In the genomic region with DNA sequence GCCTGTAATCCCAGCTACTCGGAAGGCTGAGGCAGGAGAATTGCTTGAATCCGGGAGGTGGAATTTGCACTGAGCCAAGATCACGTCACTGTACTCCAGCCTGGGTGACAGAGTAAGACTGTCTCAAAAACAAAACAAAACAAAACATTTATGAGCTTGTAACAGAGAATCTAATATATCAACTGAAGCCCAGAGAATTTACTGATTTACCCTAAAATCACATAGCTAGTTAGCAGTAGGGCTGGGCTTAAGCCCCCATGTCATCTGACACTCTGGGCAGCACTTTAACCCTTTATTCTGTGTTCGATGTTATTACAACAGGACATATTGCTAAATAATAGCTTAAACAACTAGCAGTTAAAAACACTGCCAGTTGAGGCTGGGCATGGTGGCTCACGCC, we compare ENCODE assay signal across 24 cellular contexts.
DNase-seq lines count a peak whose midpoint lies in the region; ATAC-seq and TF ChIP-seq lines count a peak whose summit lies in the region.
"Had no signal": no experiment of that assay in that cellular context is flagged by ENCODE, and none has a peak within 500 bp of the region (broad histone marks: within the 10 kb centered on the region; RNA-seq: fewer than 3 reads in every experiment).

No MANE protein-coding gene starts in this region.

- ATAC-seq in CD8-positive, alpha-beta T cell = no peak
- no peak for ATAC-seq in RWPE2 (ENCODE audit: low read depth)
- ATAC-seq: activated CD8-positive, alpha-beta T cell treated with anti-CD3 and anti-CD28 coated beads, Interleukin-2, amount 10 ng/mL, durations not matched to agents 7 days and 5 days; activated T-cell treated with anti-CD3 and anti-CD28 coated beads, Interleukin-2, amount 50 U/mL, for 72 hours; PC-3 had no signal

- H3K27ac ChIP-seq in CD8-positive, alpha-beta T cell (ENCODE audit: low read depth, low read length) = no peak overlapping the region
- H3K27ac ChIP-seq in RWPE2 (ENCODE audit: poor library complexity, severe bottlenecking) (peak overlapping the region; percentile 96), skeletal muscle tissue (ENCODE audit: low read depth, low read length) (peak overlapping the region; percentile 65)
- H3K27ac ChIP-seq: brain microvascular endothelial cell, colonic mucosa, hepatocyte had no signal

- H3K27me3 Mint-ChIP-seq in CD8-positive, alpha-beta T cell (ENCODE audit: low read depth) = no peaks in the 10 kb centered on the region
- peaks cover 0 to 8% (median 0%) of the 10 kb centered on the region in 3 donors for H3K27me3 Mint-ChIP-seq in immature natural killer cell (ENCODE audit: low read depth in 3 of 3)
- H3K27me3 Mint-ChIP-seq in T-helper 2 cell treated with Interferon-gamma antibody and Interleukin-4, amounts not matched to agents 5 μg/mL and 100 μg/mL, for 36 hours (ENCODE audit: low read depth) = no peaks in the 10 kb centered on the region

- no peak overlapping the region for H3K4me3 ChIP-seq in CD8-positive, alpha-beta T cell (ENCODE audit: low read depth, low read length)
- H3K4me3 ChIP-seq in RWPE2 (ENCODE audit: severe bottlenecking) = no peak overlapping the region
- H3K4me3 ChIP-seq in skeletal muscle tissue (ENCODE audit: low read length in 3 of 3) = peak overlapping the region in 1 of 3 donors; percentile 22
- H3K4me3 ChIP-seq: colonic mucosa, hepatocyte, stomach had no signal

- intact Hi-C loops in CD8-positive, alpha-beta T cell (cut with DNase I, micrococcal nuclease) = no loop called here

- H3K9me3 ChIP-seq in CD8-positive, alpha-beta T cell (ENCODE audit: low read length) = no peaks in the 10 kb centered on the region
- H3K9me3 ChIP-seq in RWPE2 (ENCODE audit: severe bottlenecking) = no peaks in the 10 kb centered on the region
- no peaks in the 10 kb centered on the region for H3K9me3 ChIP-seq in skeletal muscle tissue (ENCODE audit: control insufficient read depth in 3 of 3, low read length in 3 of 3)
- H3K9me3 ChIP-seq: Caco-2, colonic mucosa, stomach had no signal

- TF ChIP-seq CTCF in CD8-positive, alpha-beta T cell (IDR thresholded peaks at IDR 0.05) = no peak
- no peak for TF ChIP-seq CTCF in RWPE2 (IDR thresholded peaks at IDR 0.05; ENCODE audit: poor library complexity, severe bottlenecking)

- H3K4me3 Mint-ChIP-seq in CD8-positive, alpha-beta T cell = no peak overlapping the region
- no peak overlapping the region for H3K4me3 Mint-ChIP-seq in immature natural killer cell
- H3K4me3 Mint-ChIP-seq in T-helper 2 cell treated with Interferon-gamma antibody and Interleukin-4, amounts not matched to agents 5 μg/mL and 100 μg/mL, for 36 hours = no peak overlapping the region
- H3K4me3 Mint-ChIP-seq: activated CD8-positive, alpha-beta T cell treated with anti-CD3 and anti-CD28 coated beads, Interleukin-2, amount 10 ng/mL, durations not matched to agents 7 days and 5 days; activated T-cell treated with anti-CD3 and anti-CD28 coated beads, Interleukin-2, amount 50 U/mL, for 72 hours had no signal

- H3K9ac ChIP-seq in skeletal muscle tissue (ENCODE audit: low read depth in 1 of 3, low read length in 3 of 3) = peak overlapping the region in 2 of 3 donors; percentile 13 to 55

- no peaks in the 10 kb centered on the region for H3K36me3 ChIP-seq in CD8-positive, alpha-beta T cell (ENCODE audit: insufficient read depth, low read length)
- H3K36me3 ChIP-seq in RWPE2 (ENCODE audit: low read depth) (no peaks in the 10 kb centered on the region), skeletal muscle tissue (ENCODE audit: control insufficient read depth in 3 of 3, insufficient read depth in 3 of 3, low read length in 3 of 3) (no peaks in the 10 kb centered on the region)
- H3K36me3 ChIP-seq: brain microvascular endothelial cell, colonic mucosa, stomach had no signal

- H3K36me3 Mint-ChIP-seq in CD8-positive, alpha-beta T cell = peaks cover 43% of the 10 kb centered on the region
- H3K36me3 Mint-ChIP-seq in immature natural killer cell = peaks cover 0 to 10% (median 5%) of the 10 kb centered on the region in 3 donors
- H3K36me3 Mint-ChIP-seq in T-helper 2 cell treated with Interferon-gamma antibody and Interleukin-4, amounts not matched to agents 5 μg/mL and 100 μg/mL, for 36 hours (ENCODE audit: low read depth) = peaks cover 30% of the 10 kb centered on the region

- H3K4me1 ChIP-seq in CD8-positive, alpha-beta T cell (ENCODE audit: insufficient read depth, low read length) = peaks cover 32% of the 10 kb centered on the region
- H3K4me1 ChIP-seq in RWPE2 (ENCODE audit: insufficient read depth, poor library complexity, severe bottlenecking) = peaks cover 29% of the 10 kb centered on the region
- peaks cover 25 to 68% (median 35%) of the 10 kb centered on the region in 3 donors for H3K4me1 ChIP-seq in skeletal muscle tissue (ENCODE audit: control insufficient read depth in 3 of 3, insufficient read depth in 3 of 3, low read length in 3 of 3)
- H3K4me1 ChIP-seq: colonic mucosa had no signal

- no peaks in the 10 kb centered on the region for H3K9me3 Mint-ChIP-seq in CD8-positive, alpha-beta T cell
- no peaks in the 10 kb centered on the region for H3K9me3 Mint-ChIP-seq in immature natural killer cell
- H3K9me3 Mint-ChIP-seq in T-helper 2 cell treated with Interferon-gamma antibody and Interleukin-4, amounts not matched to agents 5 μg/mL and 100 μg/mL, for 36 hours = no peaks in the 10 kb centered on the region

- H3K27ac Mint-ChIP-seq in CD8-positive, alpha-beta T cell = peak overlapping the region; percentile 55
- peak overlapping the region in 5 of 6 donors; percentile 40 to 90 (median 76) for H3K27ac Mint-ChIP-seq in immature natural killer cell
- no peak overlapping the region for H3K27ac Mint-ChIP-seq in T-helper 2 cell treated with Interferon-gamma antibody and Interleukin-4, amounts not matched to agents 5 μg/mL and 100 μg/mL, for 36 hours
- H3K27ac Mint-ChIP-seq: activated T-cell treated with anti-CD3 and anti-CD28 coated beads, Interleukin-2, amount 50 U/mL, for 72 hours had no signal

- peaks cover 76% of the 10 kb centered on the region for H3K4me1 Mint-ChIP-seq in CD8-positive, alpha-beta T cell (ENCODE audit: low read depth)
- H3K4me1 Mint-ChIP-seq in immature natural killer cell = peaks cover 75 to 96% of the 10 kb centered on the region in 2 donors
- peaks cover 22% of the 10 kb centered on the region for H3K4me1 Mint-ChIP-seq in T-helper 2 cell treated with Interferon-gamma antibody and Interleukin-4, amounts not matched to agents 5 μg/mL and 100 μg/mL, for 36 hours (ENCODE audit: low read depth)

- H3K27me3 ChIP-seq in CD8-positive, alpha-beta T cell (ENCODE audit: insufficient read depth, low read length) = no peaks in the 10 kb centered on the region
- H3K27me3 ChIP-seq in RWPE2 (ENCODE audit: insufficient read depth, poor library complexity, severe bottlenecking) = no peaks in the 10 kb centered on the region
- no peaks in the 10 kb centered on the region for H3K27me3 ChIP-seq in skeletal muscle tissue (ENCODE audit: control insufficient read depth in 3 of 3, insufficient read depth in 3 of 3, low read length in 3 of 3)
- H3K27me3 ChIP-seq: brain microvascular endothelial cell, colonic mucosa, hepatocyte, stomach had no signal

- DNase-seq in CD8-positive, alpha-beta T cell = no peak
- DNase-seq in RWPE2 (ENCODE audit: low spot score) (no peak), immature natural killer cell (no peak), NAMALWA (ENCODE audit: low spot score) (no peak), DMS79 (lab: John Stamatoyannopoulos, UW) (no peak), OCI-M1 (lab: John Stamatoyannopoulos, UW) (no peak)
- DNase-seq in T-helper 2 cell treated with Interferon-gamma antibody and Interleukin-4, amounts not matched to agents 5 μg/mL and 100 μg/mL, for 36 hours (ENCODE audit: low spot score) = no peak
- DNase-seq: activated CD4-positive, CD25-positive, alpha-beta regulatory T cell; activated CD8-positive, alpha-beta T cell treated with anti-CD3 and anti-CD28 coated beads, Interleukin-2, amount 10 ng/mL, durations not matched to agents 7 days and 5 days; activated T-cell treated with anti-CD3 and anti-CD28 coated beads, Interleukin-2, amount 50 U/mL, for 72 hours; brain microvascular endothelial cell; Caco-2; colonic mucosa; EL; HCEC 1CT; KG1; mammary epithelial cell; NCI-H1694 treated with DMSO at 0.1 percent for 48 hours; NCI-H345; PC-3; stomach; T1000 had no signal

- CTCF ChIA-PET in CD8-positive, alpha-beta T cell (lab: Charles Lee) = interaction anchor here (0.9 to 3.6 kb wide), 2 partner anchors 9 to 66 kb away, joined by 3 to 20 read pairs; no protein-coding TSS in a partner anchor

- POLR2A ChIA-PET in CD8-positive, alpha-beta T cell (lab: Charles Lee) = interaction anchor here (0.9 to 5.0 kb wide), 2 partner anchors 10 to 55 kb away, joined by 3 to 28 read pairs; no protein-coding TSS in a partner anchor
